ENCODE assay signal across 17 cellular contexts in genomic region chr19:45391871-45392665, GRCh38. TPM values are rescaled to one million over a fixed set of nuclear protein-coding genes. Genes with fewer than 3 reads are reported as not detected.
DNase-seq lines count a peak whose midpoint lies in the region; ATAC-seq, FAIRE-seq and TF ChIP-seq lines count a peak whose summit lies in the region.
"Had no signal": no experiment of that assay in that cellular context is flagged by ENCODE, and none has a peak within 500 bp of the region (broad histone marks: within the 10 kb centered on the region; RNA-seq: fewer than 3 reads in every experiment).

No MANE protein-coding gene starts in this region.

- H2BK5ac ChIP-seq in IMR-90 (ENCODE audit: low read depth, low read length, poor library complexity, severe bottlenecking): no peak overlapping the region
- no peak overlapping the region for H2BK5ac ChIP-seq in H1 (ENCODE audit: low read depth, low read length)

- no peak for TF ChIP-seq POLR2A in IMR-90 (IDR thresholded peaks at IDR 0.05; ENCODE audit: low read depth, low read length)
- no peak for TF ChIP-seq POLR2A in H1 (IDR thresholded peaks at IDR 0.05; ENCODE audit: control extremely low read depth in 1 of 2, low read depth in 2 of 2, low read length in 2 of 2)

- no peak overlapping the region for H2BK12ac ChIP-seq in H1 (ENCODE audit: low read depth, low read length)

- H3K23ac ChIP-seq in IMR-90 (ENCODE audit: low read depth, low read length) (no peak overlapping the region), H1 (ENCODE audit: insufficient read length) (no peak overlapping the region)

- no peak for TF ChIP-seq CTCF in IMR-90 (conservative IDR thresholded peaks at IDR 0.05; ENCODE audit: low read depth, low read length)
- TF ChIP-seq CTCF in H1 (IDR thresholded peaks at IDR 0.05; ENCODE audit: control extremely low read depth in 1 of 3, insufficient read depth in 1 of 3, low read depth in 1 of 3, low read length in 3 of 3): no peak
- no peak for TF ChIP-seq CTCF in CD8-positive, alpha-beta T cell (IDR thresholded peaks at IDR 0.05)

- H3K4me3 ChIP-seq in IMR-90 (ENCODE audit: insufficient read depth, low read depth, low read length) (no peak overlapping the region), H1 (ENCODE audit: extremely low read depth in 1 of 4, insufficient read depth in 2 of 4, low read depth in 3 of 4, low read length in 4 of 4) (no peak overlapping the region)
- no peak overlapping the region for H3K4me3 ChIP-seq in CD8-positive, alpha-beta T cell (ENCODE audit: low read depth, low read length)
- H3K4me3 ChIP-seq: SJCRH30 had no signal

- H3K27ac ChIP-seq in IMR-90 (ENCODE audit: insufficient read depth, low read length): no peak overlapping the region
- H3K27ac ChIP-seq in H1 (ENCODE audit: low read depth, low read length): peak overlapping the region; percentile 23; the same call in 1 of the 2 replicates
- H3K27ac ChIP-seq in CD8-positive, alpha-beta T cell (ENCODE audit: low read depth, low read length): no peak overlapping the region
- H3K27ac ChIP-seq: SJCRH30 had no signal

- no peaks in the 10 kb centered on the region for H3K79me1 ChIP-seq in IMR-90 (ENCODE audit: low read depth in 1 of 2, low read length in 2 of 2)
- H3K79me1 ChIP-seq in H1 (ENCODE audit: low read depth, low read length): no peaks in the 10 kb centered on the region

- no peak overlapping the region for H3K9ac ChIP-seq in IMR-90 (ENCODE audit: low read depth, low read length)
- H3K9ac ChIP-seq in H1 (replicated peaks in 1 of 4; ENCODE audit: extremely low read depth in 1 of 4, low read depth in 3 of 4, low read length in 3 of 4): no peak overlapping the region

- no peak overlapping the region for H3K4me2 ChIP-seq in IMR-90 (ENCODE audit: low read depth, low read length)
- no peak overlapping the region for H3K4me2 ChIP-seq in H1 (ENCODE audit: insufficient read depth in 1 of 2, low read depth in 2 of 2, low read length in 2 of 2)

- in situ Hi-C loops in IMR-90 (cut with MboI; ENCODE audit: low sequenced_read_pairs): no loop called here

- H2AFZ ChIP-seq in IMR-90 (replicated peaks; ENCODE audit: low read length, poor library complexity) (no peak overlapping the region), H1 (ENCODE audit: low read length) (no peak overlapping the region)

- DNase-seq in Right ventricle myocardium superior (peak; percentile 33), cardiac septum (ENCODE audit: low spot score) (no peak), IMR-90 (no peak), H1 (ENCODE audit: low read depth in 1 of 2, low spot score in 2 of 2) (no peak), NCI-H187 (lab: John Stamatoyannopoulos, UW) (no peak)
- DNase-seq in CD8-positive, alpha-beta T cell: no peak
- no peak for DNase-seq in NK-92 treated with Interleukin-12 subunit alpha and Interleukin-12 subunit beta, amount 100 ng/mL, for 24 hours (lab: John Stamatoyannopoulos, UW)
- DNase-seq: DMS79 treated with DMSO at 0.1 percent for 48 hours, NCI-H1092 treated with DMSO at 0.1 percent for 48 hours, NCI-H1930, NCI-H510A had no signal

- no peak for FAIRE-seq in H1 (lab: Jason Lieb, UNC)

- peaks cover 13% of the 10 kb centered on the region for H3K23me2 ChIP-seq in H1 (ENCODE audit: low read depth, low read length)

- no peak overlapping the region for H4K5ac ChIP-seq in IMR-90 (ENCODE audit: low read depth, low read length)
- no peak overlapping the region for H4K5ac ChIP-seq in H1 (ENCODE audit: insufficient read length, low read depth, low read length)

- no peak for ATAC-seq in Right ventricle myocardium superior (ENCODE audit: poor library complexity)
- no peak for ATAC-seq in IMR-90 (ENCODE audit: low read depth)
- no peak for ATAC-seq in CD8-positive, alpha-beta T cell
- ATAC-seq in GM19395 (IDR thresholded peaks at IDR 0.05; ENCODE audit: unreplicated experiment): no peak

- no peaks in the 10 kb centered on the region for H3K9me3 Mint-ChIP-seq in CD8-positive, alpha-beta T cell
- H3K9me3 Mint-ChIP-seq: H9 had no signal

- no peak overlapping the region for H3K56ac ChIP-seq in IMR-90 (ENCODE audit: extremely low read depth, insufficient read depth, low read length)
- no peak overlapping the region for H3K56ac ChIP-seq in H1 (replicated peaks; ENCODE audit: insufficient read length, low read depth, low read length)

- H4K91ac ChIP-seq in IMR-90 (ENCODE audit: insufficient read depth, low read depth, low read length): no peak overlapping the region
- H4K91ac ChIP-seq in H1 (replicated peaks; ENCODE audit: insufficient read length, low read length): no peak overlapping the region

- 90% methylated on average over 2 of the region's 21 CpGs; no CpG with 5 or more reads in 1 of the 2 experiments for WGBS in IMR-90 (ENCODE audit: extremely low coverage in 2 of 2, insufficient read length in 1 of 2), 2 experiments
- 86% methylated on average over 17 of the region's 21 CpGs; no CpG with 5 or more reads in 1 of the 2 experiments for WGBS in H1 (ENCODE audit: extremely low coverage in 1 of 2, insufficient coverage in 1 of 2, insufficient read length in 1 of 2, insufficient replicate concordance in 2 of 2, low coverage in 1 of 2, low lambda C conversion rate in 2 of 2, missing lambda C conversion rate in 1 of 2), 2 experiments

- H3K27me3 ChIP-seq in IMR-90 (ENCODE audit: control insufficient read depth, insufficient read depth, low read length) (no peaks in the 10 kb centered on the region), H1 (replicated peaks in 1 of 4; ENCODE audit: control insufficient read depth in 3 of 4, extremely low read depth in 1 of 4, insufficient read depth in 3 of 4, low read length in 3 of 4) (peaks cover 10 to 17% (median 12%) of the 10 kb centered on the region in 4 experiments)
- H3K27me3 ChIP-seq in CD8-positive, alpha-beta T cell (ENCODE audit: insufficient read depth, low read length): no peaks in the 10 kb centered on the region
- H3K27me3 ChIP-seq: SJCRH30 had no signal

- H3K9me3 ChIP-seq in IMR-90 (ENCODE audit: control insufficient read depth, insufficient read depth, low read length) (no peaks in the 10 kb centered on the region), H1 (ENCODE audit: insufficient read depth in 2 of 2, low read depth in 1 of 2, low read length in 1 of 2) (no peaks in the 10 kb centered on the region)
- H3K9me3 ChIP-seq in CD8-positive, alpha-beta T cell (ENCODE audit: low read length): no peaks in the 10 kb centered on the region
- H3K9me3 ChIP-seq: SJCRH30 had no signal

- H3K9me1 ChIP-seq in IMR-90 (ENCODE audit: insufficient read depth, low read length): no peaks in the 10 kb centered on the region

- H3K79me2 ChIP-seq in H1 (ENCODE audit: control insufficient read depth in 1 of 2, insufficient read depth in 2 of 2, low read length in 2 of 2): no peaks in the 10 kb centered on the region

- no peak for TF ChIP-seq RAD21 in IMR-90 (IDR thresholded peaks at IDR 0.05; ENCODE audit: low read length)
- no peak for TF ChIP-seq RAD21 in H1 (IDR thresholded peaks at IDR 0.05 in 1 of 2, conservative IDR thresholded peaks at IDR 0.05 in 1 of 2; ENCODE audit: low read depth in 2 of 2, low read length in 2 of 2)

- H2BK120ac ChIP-seq in IMR-90 (ENCODE audit: low read depth, low read length) (no peak overlapping the region), H1 (replicated peaks; ENCODE audit: low read depth, low read length) (no peak overlapping the region)

- H3K4ac ChIP-seq in IMR-90 (ENCODE audit: low read depth, low read length) (no peak overlapping the region), H1 (replicated peaks; ENCODE audit: insufficient read length, low read depth, low read length) (no peak overlapping the region)

- H3K4me1 ChIP-seq in IMR-90 (ENCODE audit: control insufficient read depth, insufficient read depth, low read length) (no peaks in the 10 kb centered on the region), H1 (replicated peaks in 1 of 4; ENCODE audit: control insufficient read depth in 3 of 4, insufficient read depth in 4 of 4, low read length in 3 of 4) (peaks cover 2 to 8% (median 4%) of the 10 kb centered on the region in 4 experiments; a peak in 6 of 7 replicates)
- H3K4me1 ChIP-seq in CD8-positive, alpha-beta T cell (ENCODE audit: insufficient read depth, low read length): no peaks in the 10 kb centered on the region
- H3K4me1 ChIP-seq: SJCRH30 had no signal

- H3K36me3 ChIP-seq in IMR-90 (ENCODE audit: control insufficient read depth, insufficient read depth, low read length) (no peaks in the 10 kb centered on the region; the same call in none of the 2 replicates), H1 (ENCODE audit: control insufficient read depth in 2 of 4, insufficient read depth in 4 of 4, low read length in 3 of 4) (peaks cover 0 to 6% (median 0%) of the 10 kb centered on the region in 4 experiments; a peak in 1 of 8 replicates)
- no peaks in the 10 kb centered on the region for H3K36me3 ChIP-seq in CD8-positive, alpha-beta T cell (ENCODE audit: insufficient read depth, low read length)
- H3K36me3 ChIP-seq: SJCRH30 had no signal

- CTCF ChIA-PET in IMR-90 (lab: Yijun Ruan, JAX): interaction anchor here (1.3 kb wide), 1 partner anchor 15 kb away, joined by 3 read pairs; no protein-coding TSS in a partner anchor
- CTCF ChIA-PET in H1 (lab: Charles Lee; ENCODE audit: partially characterized antibody): interaction anchor here (0.8 to 4.1 kb wide), 4 partner anchors 9 to 94 kb away, joined by 3 to 22 read pairs (median 4); partner anchors contain the start of gene PPP1R13L
- CTCF ChIA-PET in CD8-positive, alpha-beta T cell (lab: Charles Lee): no interaction called here

- H4K20me1 ChIP-seq in IMR-90 (ENCODE audit: insufficient read depth, low read length) (no peaks in the 10 kb centered on the region), H1 (replicated peaks in 1 of 2; ENCODE audit: control insufficient read depth in 1 of 2, insufficient read depth in 2 of 2, low read length in 2 of 2) (no peaks in the 10 kb centered on the region)

- H2BK20ac ChIP-seq in IMR-90 (ENCODE audit: low read depth, low read length) (no peak overlapping the region), H1 (ENCODE audit: low read length) (no peak overlapping the region)

- POLR2A ChIA-PET in IMR-90 (lab: Charles Lee; ENCODE audit: unreplicated experiment): no interaction called here
- POLR2A ChIA-PET in H1 (lab: Charles Lee; ENCODE audit: partially characterized antibody): interaction anchor here (0.9 to 2.7 kb wide), 6 partner anchors 8 to 285 kb away, joined by 3 to 12 read pairs (median 4); partner anchors contain the start of gene PPP1R13L
- POLR2A ChIA-PET in CD8-positive, alpha-beta T cell (lab: Charles Lee): no interaction called here

- no peak overlapping the region for H3K18ac ChIP-seq in IMR-90 (ENCODE audit: low read depth, low read length)
- H3K18ac ChIP-seq in H1 (ENCODE audit: extremely low read depth, low read length): no peak overlapping the region

- H3K4me3 Mint-ChIP-seq in CD8-positive, alpha-beta T cell: no peak overlapping the region
- H3K4me3 Mint-ChIP-seq: H9 had no signal

- no TSS peak for BruUV-seq in IMR-90 (replicated peaks; lab: Mats Ljungman, UMichigan)

- TF ChIP-seq EP300 in H1 (IDR thresholded peaks at IDR 0.05; ENCODE audit: borderline replicate concordance in 1 of 2, low read depth in 2 of 2, low read length in 2 of 2): no peak

- peaks cover 3% of the 10 kb centered on the region for H3K4me1 Mint-ChIP-seq in CD8-positive, alpha-beta T cell (ENCODE audit: low read depth)

- H2AK5ac ChIP-seq in IMR-90 (ENCODE audit: low read depth, low read length) (no peak overlapping the region), H1 (ENCODE audit: low read depth, low read length) (no peak overlapping the region)

- no peak overlapping the region for H2BK15ac ChIP-seq in IMR-90 (ENCODE audit: low read depth, low read length)
- H2BK15ac ChIP-seq in H1 (ENCODE audit: low read length): no peak overlapping the region

- H3K36me3 Mint-ChIP-seq in CD8-positive, alpha-beta T cell: no peaks in the 10 kb centered on the region
- H3K36me3 Mint-ChIP-seq: CD14-positive monocyte had no signal

- no peak overlapping the region for H4K8ac ChIP-seq in IMR-90 (ENCODE audit: low read depth in 2 of 2, low read length in 2 of 2)
- no peak overlapping the region for H4K8ac ChIP-seq in H1 (ENCODE audit: extremely low read depth, insufficient read depth, low read length)

- dilution Hi-C loops in IMR-90 (cut with HindIII; ENCODE audit: low sequenced_read_pairs, unreplicated experiment): no loop called here

- intact Hi-C loops in Right ventricle myocardium superior (cut with DNase I) (no loop called here), cardiac septum (cut with DNase I) (no loop called here), IMR-90 (cut with micrococcal nuclease) (no loop called here)
- intact Hi-C loops in CD8-positive, alpha-beta T cell (cut with DNase I, micrococcal nuclease): no loop called here

- H3K27ac Mint-ChIP-seq in CD8-positive, alpha-beta T cell: no peak overlapping the region

- no peak overlapping the region for H3K14ac ChIP-seq in IMR-90 (replicated peaks; ENCODE audit: low read depth, low read length)
- H3K14ac ChIP-seq in H1 (ENCODE audit: insufficient read length): no peak overlapping the region

- peak overlapping the region; percentile 75 for H2AK9ac ChIP-seq in IMR-90 (replicated peaks; ENCODE audit: low read depth, low read length, poor library complexity)

- peaks cover 23% of the 10 kb centered on the region for H3K27me3 Mint-ChIP-seq in CD8-positive, alpha-beta T cell (ENCODE audit: low read depth)

RNA-seq across cellular contexts. Expression of gene PPP1R13L, which starts 12.8 kb away (rescaled TPM):
- total RNA-seq in Right ventricle myocardium superior (207 TPM), cardiac septum (119 TPM), IMR-90 (2012; rRNA removed) (0.56 and 3.0 TPM in 2 replicates)
- polyA plus RNA-seq in IMR-90 (2012; rRNA removed) (11.6 and 13.3 TPM in 2 replicates), H1 (2011; rRNA removed) (9.1 and 20.4 TPM in 2 replicates)
- 11.6 and 19.4 TPM in 2 replicates for polyA plus RNA-seq in IMR-90 (2012; cell fraction: cytosol; rRNA removed)
- polyA plus RNA-seq in IMR-90 (2012; cell fraction: nucleus; rRNA removed; ENCODE audit: low replicate concordance): 24.0 and 44.8 TPM in 2 replicates
- total RNA-seq in H1 (2021; fragmentation: NEBNext Ultra II Directional; extraction: Animal tissue kit (Norgen Biotek cat#: 25700)): 15.3 and 18.4 TPM in 2 replicates
- polyA plus RNA-seq in H1 (2011; cell fraction: cytosol; rRNA removed): 12.5 TPM
- 39.1 TPM for polyA plus RNA-seq in H1 (2011; cell fraction: nucleus; rRNA removed)
- 25.0 to 32.4 TPM (median 29.9 TPM) in 4 replicates for polyA plus RNA-seq in H1 (2012, experiment 1 of 2)
- polyA plus RNA-seq in H1 (2012, experiment 2 of 2): 28.1 TPM
- 35.0 TPM for polyA plus RNA-seq in H1 (2013, experiment 1 of 2)
- 27.2 TPM for polyA plus RNA-seq in H1 (2013, experiment 2 of 2)
- 4.3 and 7.5 TPM in 2 replicates for polyA minus RNA-seq in H1 (2011; rRNA and poly(A)+ RNA removed)
- polyA minus RNA-seq in H1 (2011; cell fraction: cytosol; rRNA and poly(A)+ RNA removed): 19.8 TPM
- polyA minus RNA-seq in H1 (2011; cell fraction: nucleus; rRNA and poly(A)+ RNA removed): 12.2 TPM
- total RNA-seq in CD8-positive, alpha-beta T cell: 1 to 10 TPM; 2.5 to 3.6 TPM

RNA-seq across cellular contexts. Expression of gene POLR1G, which starts 14.4 kb away (rescaled TPM):
- total RNA-seq in Right ventricle myocardium superior (7.7 TPM), cardiac septum (3.2 TPM), IMR-90 (2012; rRNA removed) (10.3 and 12.5 TPM in 2 replicates)
- polyA plus RNA-seq in IMR-90 (2012; rRNA removed) (8.0 and 8.8 TPM in 2 replicates), H1 (2011; rRNA removed) (16.8 and 18.4 TPM in 2 replicates)
- polyA plus RNA-seq in IMR-90 (2012; cell fraction: cytosol; rRNA removed): 3.3 and 3.9 TPM in 2 replicates
- 2.0 and 2.1 TPM in 2 replicates for polyA plus RNA-seq in IMR-90 (2012; cell fraction: nucleus; rRNA removed; ENCODE audit: low replicate concordance)
- total RNA-seq in H1 (2021; fragmentation: NEBNext Ultra II Directional; extraction: Animal tissue kit (Norgen Biotek cat#: 25700)): 34.8 and 38.0 TPM in 2 replicates
- polyA plus RNA-seq in H1 (2011; cell fraction: cytosol; rRNA removed): 16.6 TPM
- polyA plus RNA-seq in H1 (2011; cell fraction: nucleus; rRNA removed): 10.3 TPM
- polyA plus RNA-seq in H1 (2012, experiment 1 of 2): 20.0 to 27.9 TPM (median 23.6 TPM) in 4 replicates
- 18.3 TPM for polyA plus RNA-seq in H1 (2012, experiment 2 of 2)
- polyA plus RNA-seq in H1 (2013, experiment 1 of 2): 42.2 TPM
- 43.6 TPM for polyA plus RNA-seq in H1 (2013, experiment 2 of 2)
- 8.2 and 8.3 TPM in 2 replicates for polyA minus RNA-seq in H1 (2011; rRNA and poly(A)+ RNA removed)
- polyA minus RNA-seq in H1 (2011; cell fraction: cytosol; rRNA and poly(A)+ RNA removed): 21.5 TPM
- polyA minus RNA-seq in H1 (2011; cell fraction: nucleus; rRNA and poly(A)+ RNA removed): 14.5 TPM
- under 1 TPM; 0.27 to 0.44 TPM for total RNA-seq in CD8-positive, alpha-beta T cell

RNA-seq across cellular contexts. Expression of gene ERCC2, which starts 21.7 kb away (rescaled TPM):
- total RNA-seq in Right ventricle myocardium superior (11.2 TPM), cardiac septum (12.4 TPM), IMR-90 (2012; rRNA removed) (26.7 and 30.6 TPM in 2 replicates)
- polyA plus RNA-seq in IMR-90 (2012; rRNA removed) (66.5 and 75.6 TPM in 2 replicates), H1 (2011; rRNA removed) (117 and 197 TPM in 2 replicates)
- 51.6 and 67.4 TPM in 2 replicates for polyA plus RNA-seq in IMR-90 (2012; cell fraction: cytosol; rRNA removed)
- 119 and 274 TPM in 2 replicates for polyA plus RNA-seq in IMR-90 (2012; cell fraction: nucleus; rRNA removed; ENCODE audit: low replicate concordance)
- total RNA-seq in H1 (2021; fragmentation: NEBNext Ultra II Directional; extraction: Animal tissue kit (Norgen Biotek cat#: 25700)): 93.4 and 107 TPM in 2 replicates
- polyA plus RNA-seq in H1 (2011; cell fraction: cytosol; rRNA removed): 88.3 TPM
- polyA plus RNA-seq in H1 (2011; cell fraction: nucleus; rRNA removed): 444 TPM
- 88.6 to 99.0 TPM (median 95.0 TPM) in 4 replicates for polyA plus RNA-seq in H1 (2012, experiment 1 of 2)
- 70.3 TPM for polyA plus RNA-seq in H1 (2012, experiment 2 of 2)
- polyA plus RNA-seq in H1 (2013, experiment 1 of 2): 71.7 TPM
- 65.8 TPM for polyA plus RNA-seq in H1 (2013, experiment 2 of 2)
- polyA minus RNA-seq in H1 (2011; rRNA and poly(A)+ RNA removed): 136 and 156 TPM in 2 replicates
- 49.8 TPM for polyA minus RNA-seq in H1 (2011; cell fraction: cytosol; rRNA and poly(A)+ RNA removed)
- 65.9 TPM for polyA minus RNA-seq in H1 (2011; cell fraction: nucleus; rRNA and poly(A)+ RNA removed)
- 10 to 100 TPM in 1 of 2 experiments, 1 to 10 TPM in 1; 9.1 to 11.8 TPM for total RNA-seq in CD8-positive, alpha-beta T cell

RNA-seq across cellular contexts. Expression of gene ERCC1, which starts 31.6 kb away (rescaled TPM):
- total RNA-seq in Right ventricle myocardium superior: 163 TPM
- 89.0 TPM for total RNA-seq in cardiac septum
- total RNA-seq in IMR-90 (2012; rRNA removed): 76.9 and 84.2 TPM in 2 replicates
- polyA plus RNA-seq in IMR-90 (2012; rRNA removed): 132 and 153 TPM in 2 replicates
- 113 and 118 TPM in 2 replicates for polyA plus RNA-seq in IMR-90 (2012; cell fraction: cytosol; rRNA removed)
- polyA plus RNA-seq in IMR-90 (2012; cell fraction: nucleus; rRNA removed; ENCODE audit: low replicate concordance): 152 and 183 TPM in 2 replicates
- 44.7 and 46.4 TPM in 2 replicates for total RNA-seq in H1 (2021; fragmentation: NEBNext Ultra II Directional; extraction: Animal tissue kit (Norgen Biotek cat#: 25700))
- 94.2 and 112 TPM in 2 replicates for polyA plus RNA-seq in H1 (2011; rRNA removed)
- 73.6 TPM for polyA plus RNA-seq in H1 (2011; cell fraction: cytosol; rRNA removed)
- polyA plus RNA-seq in H1 (2011; cell fraction: nucleus; rRNA removed): 104 TPM
- polyA plus RNA-seq in H1 (2012, experiment 1 of 2): 44.6 to 60.9 TPM (median 54.2 TPM) in 4 replicates
- polyA plus RNA-seq in H1 (2012, experiment 2 of 2): 246 TPM
- 51.0 TPM for polyA plus RNA-seq in H1 (2013, experiment 1 of 2)
- polyA plus RNA-seq in H1 (2013, experiment 2 of 2): 52.4 TPM
- 32.3 and 35.8 TPM in 2 replicates for polyA minus RNA-seq in H1 (2011; rRNA and poly(A)+ RNA removed)
- polyA minus RNA-seq in H1 (2011; cell fraction: cytosol; rRNA and poly(A)+ RNA removed): 33.8 TPM
- polyA minus RNA-seq in H1 (2011; cell fraction: nucleus; rRNA and poly(A)+ RNA removed): 31.2 TPM
- total RNA-seq in CD8-positive, alpha-beta T cell: 10 to 100 TPM; 28.7 to 31.5 TPM

RNA-seq across cellular contexts. Expression of gene KLC3, which starts 51.5 kb away (rescaled TPM):
- total RNA-seq in Right ventricle myocardium superior (not detected), cardiac septum (not detected), IMR-90 (2012; rRNA removed) (under 0.01 and 0.18 TPM in 2 replicates)
- polyA plus RNA-seq in IMR-90 (2012; rRNA removed) (0.09 and 0.14 TPM in 2 replicates), H1 (2011; rRNA removed) (1.3 and 2.4 TPM in 2 replicates)
- polyA plus RNA-seq in IMR-90 (2012; cell fraction: cytosol; rRNA removed): 0.19 and 0.22 TPM in 2 replicates
- polyA plus RNA-seq in IMR-90 (2012; cell fraction: nucleus; rRNA removed; ENCODE audit: low replicate concordance): 0.11 and 0.24 TPM in 2 replicates
- 2.8 and 3.2 TPM in 2 replicates for total RNA-seq in H1 (2021; fragmentation: NEBNext Ultra II Directional; extraction: Animal tissue kit (Norgen Biotek cat#: 25700))
- 2.7 TPM for polyA plus RNA-seq in H1 (2011; cell fraction: cytosol; rRNA removed)
- polyA plus RNA-seq in H1 (2011; cell fraction: nucleus; rRNA removed): 3.0 TPM
- 0.50 to 1.9 TPM (median 1.8 TPM) in 4 replicates for polyA plus RNA-seq in H1 (2012, experiment 1 of 2)
- 2.0 TPM for polyA plus RNA-seq in H1 (2012, experiment 2 of 2)
- 3.0 TPM for polyA plus RNA-seq in H1 (2013, experiment 1 of 2)
- polyA plus RNA-seq in H1 (2013, experiment 2 of 2): 2.4 TPM
- 0.41 and 0.50 TPM in 2 replicates for polyA minus RNA-seq in H1 (2011; rRNA and poly(A)+ RNA removed)
- polyA minus RNA-seq in H1 (2011; cell fraction: cytosol; rRNA and poly(A)+ RNA removed): 1.0 TPM
- 1.00 TPM for polyA minus RNA-seq in H1 (2011; cell fraction: nucleus; rRNA and poly(A)+ RNA removed)
- total RNA-seq in CD8-positive, alpha-beta T cell: not detected
- total RNA-seq: A172; SJCRH30; T-helper 2 cell treated with Interferon-gamma antibody and Interleukin-4, amounts not matched to agents 100 ng/mL and 5 ng/mL, for 36 hours had no signal
- polyA plus RNA-seq: CD14-positive monocyte had no signal
